ENCODE assay signal across 2 cellular contexts in the genomic region with DNA sequence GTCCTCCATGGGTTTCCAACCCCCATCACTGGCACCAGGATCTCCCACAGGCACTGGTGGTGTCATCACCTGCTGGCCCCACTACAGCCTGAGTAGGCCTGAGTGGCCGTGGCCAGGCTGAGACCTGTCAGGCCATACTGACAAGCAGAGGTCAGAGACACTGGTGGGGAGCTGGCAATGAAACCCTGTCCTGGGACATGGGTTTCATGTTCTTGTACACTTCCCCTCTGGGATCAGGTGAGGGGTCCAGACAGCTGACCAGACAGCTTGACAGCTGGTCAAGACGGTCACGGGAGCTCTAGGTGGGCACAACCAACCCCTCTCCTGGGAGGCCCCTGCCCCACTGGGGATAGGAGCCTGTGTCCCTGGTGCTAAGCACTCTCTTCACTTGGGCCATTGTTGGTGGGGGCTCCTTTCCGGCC.
TF ChIP-seq lines count a peak whose summit lies in the region.

No MANE protein-coding gene starts in this region.

TF ChIP-seq in IMR-90, 13 proteins besides CTCF, POLR2A, EP300 and RAD21:
- TF ChIP-seq NFE2L2 (IDR thresholded peaks at IDR 0.05; ENCODE audit: low read depth, low read length) (no peak), CHD1 (IDR thresholded peaks at IDR 0.05; ENCODE audit: low read depth, low read length) (no peak), MXI1 (IDR thresholded peaks at IDR 0.05; ENCODE audit: borderline replicate concordance, low read depth, low read length) (no peak), SMC3 (IDR thresholded peaks at IDR 0.05; ENCODE audit: low read depth, low read length) (no peak), MAZ (IDR thresholded peaks at IDR 0.05; ENCODE audit: borderline replicate concordance, low read depth, low read length) (no peak)
- TF ChIP-seq, protein P1, sequence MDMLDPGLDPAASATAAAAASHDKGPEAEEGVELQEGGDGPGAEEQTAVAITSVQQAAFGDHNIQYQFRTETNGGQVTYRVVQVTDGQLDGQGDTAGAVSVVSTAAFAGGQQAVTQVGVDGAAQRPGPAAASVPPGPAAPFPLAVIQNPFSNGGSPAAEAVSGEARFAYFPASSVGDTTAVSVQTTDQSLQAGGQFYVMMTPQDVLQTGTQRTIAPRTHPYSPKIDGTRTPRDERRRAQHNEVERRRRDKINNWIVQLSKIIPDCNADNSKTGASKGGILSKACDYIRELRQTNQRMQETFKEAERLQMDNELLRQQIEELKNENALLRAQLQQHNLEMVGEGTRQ (IDR thresholded peaks at IDR 0.05; ENCODE audit: low read depth, low read length) = no peak

TF ChIP-seq in endothelial cell of umbilical vein, 7 proteins besides CTCF, POLR2A, EP300 and RAD21:
- TF ChIP-seq MYC (IDR thresholded peaks at IDR 0.05; ENCODE audit: low read depth, low read length) (no peak), POLR2AphosphoS5 (IDR thresholded peaks at IDR 0.05; ENCODE audit: insufficient read depth, low read depth, low read length) (peak; percentile 26)
